19 cellular contexts compared by ENCODE assay signal in genomic region chr16:23059433-23059832, GRCh38.
"Had no signal": no experiment of that assay in that cellular context is flagged by ENCODE, and none has a peak within 500 bp of the region (broad histone marks: within the 10 kb centered on the region; RNA-seq: fewer than 3 reads in every experiment).

No MANE protein-coding gene starts in this region.

- DNase-seq: foreskin keratinocyte; head of caudate nucleus; mesendoderm; naive B cell; nephron progenitor cell; psoas muscle; retina; spleen; stimulated activated CD4-positive, alpha-beta T cell treated with anti-CD3 and anti-CD28 coated beads, Interleukin-15, amount 100 ng/mL, for 24 hours; stimulated activated CD4-positive, alpha-beta T cell treated with anti-CD3 and anti-CD28 coated beads, Interleukin-1b, Interleukin-23, amount 100 ng/mL, for 48 hours; stimulated activated CD4-positive, alpha-beta T cell treated with anti-CD3 and anti-CD28 coated beads, Interleukin-4, amount 100 ng/mL, for 24 hours had no signal

- H3K9me3 Mint-ChIP-seq: dendritic cell treated with granulocyte-macrophage colony-stimulating factor and Interleukin-4, amounts not matched to agents 40 ng/mL and 50 ng/mL, for 4 days; stimulated activated naive CD8-positive, alpha-beta T cell treated with anti-CD3 and anti-CD28 coated beads, Interleukin-15, Interleukin-2, amounts not matched to agents 100 ng/mL and 50 ng/mL, for 24 hours; type B pancreatic cell had no signal

- FAIRE-seq: colon, urothelium cell line had no signal

- ATAC-seq: foreskin keratinocyte; sciatic nerve; stimulated activated memory B cell treated with anti-CD40 and anti-IgM and Interleukin-4, amounts not matched to agents 10 μg/mL and 1 μg/mL and 100 μg/mL, for 72 hours had no signal

- H3K4me2 ChIP-seq: hepatocyte had no signal

- H3K27ac ChIP-seq: foreskin keratinocyte, hepatocyte, psoas muscle, spleen had no signal

- H3K4me1 ChIP-seq: foreskin keratinocyte, psoas muscle had no signal

- H3K36me3 ChIP-seq: spleen had no signal

- H3K4me3 Mint-ChIP-seq: dendritic cell treated with granulocyte-macrophage colony-stimulating factor and Interleukin-4, amounts not matched to agents 40 ng/mL and 50 ng/mL, for 4 days; naive B cell; stimulated activated memory B cell treated with anti-CD40 and anti-IgM and Interleukin-4, amounts not matched to agents 10 μg/mL and 1 μg/mL and 100 μg/mL, for 72 hours; stimulated activated naive CD8-positive, alpha-beta T cell treated with anti-CD3 and anti-CD28 coated beads, Interleukin-15, Interleukin-2, amounts not matched to agents 100 ng/mL and 50 ng/mL, for 24 hours; type B pancreatic cell had no signal

- H3K9me3 ChIP-seq: psoas muscle, spleen had no signal

- H2AFZ ChIP-seq: hepatocyte had no signal

- H3K79me2 ChIP-seq: hepatocyte had no signal

- H3K4me3 ChIP-seq: hepatocyte, psoas muscle, spleen had no signal

- H3K36me3 Mint-ChIP-seq: naive B cell; stimulated activated memory B cell treated with anti-CD40 and anti-IgM and Interleukin-4, amounts not matched to agents 10 μg/mL and 1 μg/mL and 100 μg/mL, for 72 hours; type B pancreatic cell had no signal

- H3K27ac Mint-ChIP-seq: dendritic cell treated with granulocyte-macrophage colony-stimulating factor and Interleukin-4, amounts not matched to agents 40 ng/mL and 50 ng/mL, for 4 days; nephron progenitor cell; stimulated activated memory B cell treated with anti-CD40 and anti-IgM and Interleukin-4, amounts not matched to agents 10 μg/mL and 1 μg/mL and 100 μg/mL, for 72 hours; stimulated activated naive CD8-positive, alpha-beta T cell treated with anti-CD3 and anti-CD28 coated beads, Interleukin-15, Interleukin-2, amounts not matched to agents 100 ng/mL and 50 ng/mL, for 24 hours; type B pancreatic cell had no signal
